Comparison of ENCODE assay signal across 8 cellular contexts in the genomic region with DNA sequence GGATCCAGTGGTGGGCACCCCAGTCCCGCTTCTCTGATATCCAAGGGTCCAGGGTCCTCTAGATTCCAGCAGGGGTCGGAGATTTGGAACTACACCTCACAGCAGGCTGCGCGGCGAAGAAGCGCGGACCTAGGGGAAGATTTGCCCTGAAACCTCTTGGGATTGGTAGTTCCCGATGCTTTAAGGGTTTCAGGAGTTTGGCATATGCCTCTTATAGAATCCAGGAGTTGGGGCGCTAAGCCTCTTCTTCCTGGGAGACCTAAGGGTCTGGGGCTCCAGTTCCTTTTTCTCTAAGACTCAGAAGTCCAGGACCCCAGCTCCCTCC. TPM values are rescaled to one million over a fixed set of nuclear protein-coding genes. Genes with fewer than 3 reads are reported as not detected.
DNase-seq lines count a peak whose midpoint lies in the region; ATAC-seq and TF ChIP-seq lines count a peak whose summit lies in the region.

No MANE protein-coding gene starts in this region.

- H3K9ac ChIP-seq in mucosa of stomach (ENCODE audit: low read length), result peak overlapping the region; percentile 61

- H3K27me3 ChIP-seq in AG04450 (ENCODE audit: control insufficient read depth, insufficient read depth, low read length) (no peaks in the 10 kb centered on the region), mucosa of stomach (ENCODE audit: control insufficient read depth, insufficient read depth, low read length) (no peaks in the 10 kb centered on the region)

- peak overlapping the region; percentile 91 for H3K4me3 Mint-ChIP-seq in MCF 10A (ENCODE audit: unreplicated experiment)

- no peaks in the 10 kb centered on the region for H3K9me3 Mint-ChIP-seq in MCF 10A (ENCODE audit: unreplicated experiment)

- intact Hi-C loops in MCF 10A (cut with micrococcal nuclease), result no loop called here

- CTCF ChIA-PET in AG04450 (lab: Charles Lee) (no interaction called here), MCF 10A (lab: Yijun Ruan, JAX) (interaction anchor here (1.3 to 1.7 kb wide), 2 partner anchors 10 to 15 kb away, joined by 3 to 5 read pairs; no protein-coding TSS in a partner anchor)

- peaks cover 29% of the 10 kb centered on the region for H3K36me3 Mint-ChIP-seq in MCF 10A (ENCODE audit: insufficient read depth, unreplicated experiment)

- DNase-seq in AG04450 (ENCODE audit: low read depth, low spot score) (no peak), MCF 10A (ENCODE audit: unreplicated experiment) (no peak), NCI-H748 treated with DMSO at 0.1 percent for 48 hours (lab: John Stamatoyannopoulos, UW) (no peak), ecto neural progenitor cell (ENCODE audit: low spot score) (no peak), islet precursor cell (no peak)
- DNase-seq in stimulated activated CD4-positive, alpha-beta T cell treated with anti-CD3 and anti-CD28 coated beads, Interleukin-4, amount 100 ng/mL, for 24 hours, result no peak

- no peaks in the 10 kb centered on the region; the same call in 1 of the 2 replicates for H3K9me3 ChIP-seq in AG04450 (ENCODE audit: control insufficient read depth, insufficient read depth, low read length)
- no peaks in the 10 kb centered on the region for H3K9me3 ChIP-seq in mucosa of stomach (ENCODE audit: control insufficient read depth, low read length)

- peaks cover 17% of the 10 kb centered on the region for H3K4me1 Mint-ChIP-seq in MCF 10A (ENCODE audit: insufficient read depth, unreplicated experiment)

- no peaks in the 10 kb centered on the region for H3K27me3 Mint-ChIP-seq in MCF 10A (ENCODE audit: insufficient read depth, unreplicated experiment)

- H3K36me3 ChIP-seq in mucosa of stomach (ENCODE audit: control insufficient read depth, insufficient read depth, low read length), result peaks cover 4% of the 10 kb centered on the region

- TF ChIP-seq CTCF in AG04450 (IDR thresholded peaks at IDR 0.05; ENCODE audit: low read depth, low read length) (no peak; the same call in 1 of the 2 replicates), MCF 10A (IDR thresholded peaks at IDR 0.05; ENCODE audit: unreplicated experiment) (no peak)

- H3K27ac Mint-ChIP-seq in MCF 10A (ENCODE audit: low read depth, unreplicated experiment), result peak overlapping the region; percentile 91

- POLR2A ChIA-PET in AG04450 (lab: Yijun Ruan, JAX) (interaction anchor here (0.6 to 1.4 kb wide), 4 partner anchors 9 to 26 kb away, joined by 3 to 6 read pairs (median 4); a partner anchor contains a TSS), MCF 10A (lab: Yijun Ruan, JAX) (interaction anchor here (0.9 to 11.4 kb wide), 10 partner anchors 10 to 211 kb away, joined by 3 to 167 read pairs (median 7); a partner anchor contains a TSS)

- peak overlapping the region; percentile 21 for H3K27ac ChIP-seq in AG04450 (ENCODE audit: low read depth, low read length)

- ATAC-seq in HG03457 (IDR thresholded peaks at IDR 0.05; ENCODE audit: unreplicated experiment), result peak; percentile 2

- peaks cover 14% of the 10 kb centered on the region for H3K4me1 ChIP-seq in mucosa of stomach (ENCODE audit: control insufficient read depth, insufficient read depth, low read length)

- H3K4me3 ChIP-seq in AG04450 (ENCODE audit: low read depth, low read length) (peak overlapping the region; percentile 93), mucosa of stomach (ENCODE audit: low read length) (peak overlapping the region; percentile 89)

- BruUV-seq in MCF 10A (replicated peaks; lab: Mats Ljungman, UMichigan), result TSS peak; percentile 56

RNA-seq across cellular contexts. Expression of a gene that starts 0.3 kb away (rescaled TPM):
- 8.8 and 10.9 TPM in 2 replicates for polyA plus RNA-seq in AG04450 (2011; rRNA removed)
- 4.4 and 5.9 TPM in 2 replicates for polyA minus RNA-seq in AG04450 (2011; rRNA and poly(A)+ RNA removed)
- 29.4 and 36.0 TPM in 2 replicates for total RNA-seq in MCF 10A (2022)

RNA-seq across cellular contexts. Expression of a gene that starts 0.4 kb away (rescaled TPM):
- 33.5 and 54.9 TPM in 2 replicates for polyA plus RNA-seq in AG04450 (2011; rRNA removed)
- polyA minus RNA-seq in AG04450 (2011; rRNA and poly(A)+ RNA removed), result 26.1 and 35.0 TPM in 2 replicates
- total RNA-seq in MCF 10A (2022), result 65.6 and 82.2 TPM in 2 replicates

RNA-seq across cellular contexts. Expression of a gene that starts 11.0 kb away (rescaled TPM):
- 287 and 305 TPM in 2 replicates for polyA plus RNA-seq in AG04450 (2011; rRNA removed)
- 393 and 556 TPM in 2 replicates for polyA minus RNA-seq in AG04450 (2011; rRNA and poly(A)+ RNA removed)
- 236 and 304 TPM in 2 replicates for total RNA-seq in MCF 10A (2022)

RNA-seq across cellular contexts. Expression of a gene that starts 23.3 kb away (rescaled TPM):
- polyA plus RNA-seq in AG04450 (2011; rRNA removed), result 0.19 and 0.33 TPM in 2 replicates
- 0.14 and 0.39 TPM in 2 replicates for polyA minus RNA-seq in AG04450 (2011; rRNA and poly(A)+ RNA removed)
- total RNA-seq in MCF 10A (2022), result 1.8 and 2.9 TPM in 2 replicates

RNA-seq across cellular contexts. Expression of a gene that starts 24.1 kb away (rescaled TPM):
- polyA plus RNA-seq in AG04450 (2011; rRNA removed), result 2.5 and 3.5 TPM in 2 replicates
- polyA minus RNA-seq in AG04450 (2011; rRNA and poly(A)+ RNA removed), result 3.1 and 3.2 TPM in 2 replicates
- 81.3 and 101 TPM in 2 replicates for total RNA-seq in MCF 10A (2022)
